In the genomic region with DNA sequence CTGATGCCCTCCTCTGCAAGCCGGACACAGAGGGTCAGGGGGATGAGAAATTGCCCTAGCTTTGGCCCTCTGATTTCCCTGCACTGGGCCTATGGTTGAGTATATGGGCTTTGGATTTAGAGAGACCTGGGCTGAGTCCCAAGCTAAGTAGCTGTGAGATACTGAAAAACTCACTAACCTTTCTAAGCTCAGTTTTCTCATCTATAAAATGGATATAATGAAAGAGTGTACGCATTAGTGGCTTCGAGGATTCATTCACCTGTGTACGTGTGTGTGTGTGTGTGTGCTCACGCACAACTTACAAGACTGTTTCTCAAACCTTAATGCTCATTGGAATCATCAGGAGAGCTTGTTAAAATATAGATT, we compare ENCODE assay signal across 3 cellular contexts.
TF ChIP-seq lines count a peak whose summit lies in the region.

No MANE protein-coding gene starts in this region.

TF ChIP-seq in A549, 52 proteins besides CTCF, POLR2A, EP300 and RAD21:
- TF ChIP-seq JUN (IDR thresholded peaks at IDR 0.05) (no peak), CBX8 (IDR thresholded peaks at IDR 0.05) (no peak), FOXS1 (CRISPR knock-in tag; IDR thresholded peaks at IDR 0.05) (no peak), ATOH8 (CRISPR knock-in tag; IDR thresholded peaks at IDR 0.05; ENCODE audit: low read depth) (no peak), CHD4 (IDR thresholded peaks at IDR 0.05; ENCODE audit: borderline replicate concordance) (0 out of 2 replicates have a peak, but pooled peaks have one; percentile 83), EHMT2 (IDR thresholded peaks at IDR 0.05; ENCODE audit: low read depth) (no peak), KDM1A (IDR thresholded peaks at IDR 0.05; ENCODE audit: low read depth) (peak; percentile 66; the same call in 1 of the 2 replicates), MAFK (IDR thresholded peaks at IDR 0.05; ENCODE audit: partially characterized antibody) (no peak), RARB (CRISPR knock-in tag; IDR thresholded peaks at IDR 0.05) (no peak), BCL3 (IDR thresholded peaks at IDR 0.05) (no peak), ZC3H11A (IDR thresholded peaks at IDR 0.05) (no peak), BHLHE40 (IDR thresholded peaks at IDR 0.05; ENCODE audit: low read depth, low read length) (no peak)
- TF ChIP-seq, protein P1, sequence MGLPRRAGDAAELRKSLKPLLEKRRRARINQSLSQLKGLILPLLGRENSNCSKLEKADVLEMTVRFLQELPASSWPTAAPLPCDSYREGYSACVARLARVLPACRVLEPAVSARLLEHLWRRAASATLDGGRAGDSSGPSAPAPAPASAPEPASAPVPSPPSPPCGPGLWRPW (IDR thresholded peaks at IDR 0.05), result no peak
- TF ChIP-seq, protein P2, sequence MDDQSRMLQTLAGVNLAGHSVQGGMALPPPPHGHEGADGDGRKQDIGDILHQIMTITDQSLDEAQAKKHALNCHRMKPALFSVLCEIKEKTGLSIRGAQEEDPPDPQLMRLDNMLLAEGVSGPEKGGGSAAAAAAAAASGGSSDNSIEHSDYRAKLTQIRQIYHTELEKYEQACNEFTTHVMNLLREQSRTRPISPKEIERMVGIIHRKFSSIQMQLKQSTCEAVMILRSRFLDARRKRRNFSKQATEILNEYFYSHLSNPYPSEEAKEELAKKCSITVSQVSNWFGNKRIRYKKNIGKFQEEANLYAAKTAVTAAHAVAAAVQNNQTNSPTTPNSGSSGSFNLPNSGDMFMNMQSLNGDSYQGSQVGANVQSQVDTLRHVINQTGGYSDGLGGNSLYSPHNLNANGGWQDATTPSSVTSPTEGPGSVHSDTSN (IDR thresholded peaks at IDR 0.05), result no peak

TF ChIP-seq in GM23338, 12 proteins besides CTCF, POLR2A, EP300 and RAD21:
- TF ChIP-seq CREB1 (CRISPR knock-in tag; IDR thresholded peaks at IDR 0.05; ENCODE audit: low read depth) (no peak), JUNB (IDR thresholded peaks at IDR 0.05; ENCODE audit: unreplicated experiment) (no peak), ZNF331 (CRISPR knock-in tag; IDR thresholded peaks at IDR 0.05; ENCODE audit: low read depth) (no peak), EZH2phosphoT487 (IDR thresholded peaks at IDR 0.05; ENCODE audit: unreplicated experiment) (no peak)
- TF ChIP-seq, protein P3, sequence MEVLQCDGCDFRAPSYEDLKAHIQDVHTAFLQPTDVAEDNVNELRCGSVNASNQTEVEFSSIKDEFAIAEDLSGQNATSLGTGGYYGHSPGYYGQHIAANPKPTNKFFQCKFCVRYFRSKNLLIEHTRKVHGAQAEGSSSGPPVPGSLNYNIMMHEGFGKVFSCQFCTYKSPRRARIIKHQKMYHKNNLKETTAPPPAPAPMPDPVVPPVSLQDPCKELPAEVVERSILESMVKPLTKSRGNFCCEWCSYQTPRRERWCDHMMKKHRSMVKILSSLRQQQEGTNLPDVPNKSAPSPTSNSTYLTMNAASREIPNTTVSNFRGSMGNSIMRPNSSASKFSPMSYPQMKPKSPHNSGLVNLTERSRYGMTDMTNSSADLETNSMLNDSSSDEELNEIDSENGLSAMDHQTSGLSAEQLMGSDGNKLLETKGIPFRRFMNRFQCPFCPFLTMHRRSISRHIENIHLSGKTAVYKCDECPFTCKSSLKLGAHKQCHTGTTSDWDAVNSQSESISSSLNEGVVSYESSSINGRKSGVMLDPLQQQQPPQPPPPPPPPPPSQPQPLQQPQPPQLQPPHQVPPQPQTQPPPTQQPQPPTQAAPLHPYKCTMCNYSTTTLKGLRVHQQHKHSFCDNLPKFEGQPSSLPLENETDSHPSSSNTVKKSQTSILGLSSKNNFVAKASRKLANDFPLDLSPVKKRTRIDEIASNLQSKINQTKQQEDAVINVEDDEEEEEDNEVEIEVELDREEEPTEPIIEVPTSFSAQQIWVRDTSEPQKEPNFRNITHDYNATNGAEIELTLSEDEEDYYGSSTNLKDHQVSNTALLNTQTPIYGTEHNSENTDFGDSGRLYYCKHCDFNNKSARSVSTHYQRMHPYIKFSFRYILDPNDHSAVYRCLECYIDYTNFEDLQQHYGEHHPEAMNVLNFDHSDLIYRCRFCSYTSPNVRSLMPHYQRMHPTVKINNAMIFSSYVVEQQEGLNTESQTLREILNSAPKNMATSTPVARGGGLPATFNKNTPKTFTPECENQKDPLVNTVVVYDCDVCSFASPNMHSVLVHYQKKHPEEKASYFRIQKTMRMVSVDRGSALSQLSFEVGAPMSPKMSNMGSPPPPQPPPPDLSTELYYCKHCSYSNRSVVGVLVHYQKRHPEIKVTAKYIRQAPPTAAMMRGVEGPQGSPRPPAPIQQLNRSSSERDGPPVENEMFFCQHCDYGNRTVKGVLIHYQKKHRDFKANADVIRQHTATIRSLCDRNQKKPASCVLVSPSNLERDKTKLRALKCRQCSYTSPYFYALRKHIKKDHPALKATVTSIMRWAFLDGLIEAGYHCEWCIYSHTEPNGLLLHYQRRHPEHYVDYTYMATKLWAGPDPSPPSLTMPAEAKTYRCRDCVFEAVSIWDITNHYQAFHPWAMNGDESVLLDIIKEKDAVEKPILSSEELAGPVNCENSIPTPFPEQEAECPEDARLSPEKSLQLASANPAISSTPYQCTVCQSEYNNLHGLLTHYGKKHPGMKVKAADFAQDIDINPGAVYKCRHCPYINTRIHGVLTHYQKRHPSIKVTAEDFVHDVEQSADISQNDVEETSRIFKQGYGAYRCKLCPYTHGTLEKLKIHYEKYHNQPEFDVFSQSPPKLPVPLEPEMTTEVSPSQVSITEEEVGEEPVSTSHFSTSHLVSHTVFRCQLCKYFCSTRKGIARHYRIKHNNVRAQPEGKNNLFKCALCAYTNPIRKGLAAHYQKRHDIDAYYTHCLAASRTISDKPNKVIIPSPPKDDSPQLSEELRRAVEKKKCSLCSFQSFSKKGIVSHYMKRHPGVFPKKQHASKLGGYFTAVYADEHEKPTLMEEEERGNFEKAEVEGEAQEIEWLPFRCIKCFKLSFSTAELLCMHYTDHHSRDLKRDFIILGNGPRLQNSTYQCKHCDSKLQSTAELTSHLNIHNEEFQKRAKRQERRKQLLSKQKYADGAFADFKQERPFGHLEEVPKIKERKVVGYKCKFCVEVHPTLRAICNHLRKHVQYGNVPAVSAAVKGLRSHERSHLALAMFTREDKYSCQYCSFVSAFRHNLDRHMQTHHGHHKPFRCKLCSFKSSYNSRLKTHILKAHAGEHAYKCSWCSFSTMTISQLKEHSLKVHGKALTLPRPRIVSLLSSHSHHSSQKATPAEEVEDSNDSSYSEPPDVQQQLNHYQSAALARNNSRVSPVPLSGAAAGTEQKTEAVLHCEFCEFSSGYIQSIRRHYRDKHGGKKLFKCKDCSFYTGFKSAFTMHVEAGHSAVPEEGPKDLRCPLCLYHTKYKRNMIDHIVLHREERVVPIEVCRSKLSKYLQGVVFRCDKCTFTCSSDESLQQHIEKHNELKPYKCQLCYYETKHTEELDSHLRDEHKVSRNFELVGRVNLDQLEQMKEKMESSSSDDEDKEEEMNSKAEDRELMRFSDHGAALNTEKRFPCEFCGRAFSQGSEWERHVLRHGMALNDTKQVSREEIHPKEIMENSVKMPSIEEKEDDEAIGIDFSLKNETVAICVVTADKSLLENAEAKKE (CRISPR knock-in tag; IDR thresholded peaks at IDR 0.05), result no peak

TF ChIP-seq in GM12878, 131 proteins besides CTCF, POLR2A, EP300 and RAD21:
- TF ChIP-seq IRF4 (IDR thresholded peaks at IDR 0.05; ENCODE audit: low read depth, low read length), result no peak
- TF ChIP-seq GABPA (IDR thresholded peaks at IDR 0.05; ENCODE audit: low read depth), result no peak
- TF ChIP-seq ZBTB33 (IDR thresholded peaks at IDR 0.05), result no peak
- TF ChIP-seq, protein P4, sequence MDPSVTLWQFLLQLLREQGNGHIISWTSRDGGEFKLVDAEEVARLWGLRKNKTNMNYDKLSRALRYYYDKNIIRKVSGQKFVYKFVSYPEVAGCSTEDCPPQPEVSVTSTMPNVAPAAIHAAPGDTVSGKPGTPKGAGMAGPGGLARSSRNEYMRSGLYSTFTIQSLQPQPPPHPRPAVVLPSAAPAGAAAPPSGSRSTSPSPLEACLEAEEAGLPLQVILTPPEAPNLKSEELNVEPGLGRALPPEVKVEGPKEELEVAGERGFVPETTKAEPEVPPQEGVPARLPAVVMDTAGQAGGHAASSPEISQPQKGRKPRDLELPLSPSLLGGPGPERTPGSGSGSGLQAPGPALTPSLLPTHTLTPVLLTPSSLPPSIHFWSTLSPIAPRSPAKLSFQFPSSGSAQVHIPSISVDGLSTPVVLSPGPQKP (IDR thresholded peaks at IDR 0.05; ENCODE audit: low read depth, low read length), result no peak
- no peak for TF ChIP-seq EGR1 (IDR thresholded peaks at IDR 0.05; ENCODE audit: borderline replicate concordance in 1 of 2, low read depth in 2 of 2, low read length in 2 of 2)
- no peak for TF ChIP-seq EZH2 (IDR thresholded peaks at IDR 0.05; ENCODE audit: borderline replicate concordance, control insufficient read depth, low read depth, low read length)
- no peak for TF ChIP-seq BMI1 (IDR thresholded peaks at IDR 0.05; ENCODE audit: borderline replicate concordance)
